11 cellular contexts compared by ENCODE assay signal in genomic region chr14:58739674-58740073, GRCh38.
DNase-seq lines count a peak whose midpoint lies in the region; ATAC-seq, FAIRE-seq and TF ChIP-seq lines count a peak whose summit lies in the region.
"Had no signal": no experiment of that assay in that cellular context is flagged by ENCODE, and none has a peak within 500 bp of the region (broad histone marks: within the 10 kb centered on the region; RNA-seq: fewer than 3 reads in every experiment).

No MANE protein-coding gene starts in this region.

- no peak for FAIRE-seq in urothelium cell line (lab: Jason Lieb, UNC)
- FAIRE-seq: kidney had no signal

- H3K36me3 ChIP-seq in ascending aorta (no peaks in the 10 kb centered on the region), spleen (no peaks in the 10 kb centered on the region)

- DNase-seq in ascending aorta (ENCODE audit: low spot score in 2 of 2) = no peak
- no peak for DNase-seq in putamen (ENCODE audit: low spot score)
- no peak for DNase-seq in spleen
- DNase-seq in NCI-H446 treated with DMSO at 0.1 percent for 48 hours (lab: John Stamatoyannopoulos, UW) = no peak
- no peak for DNase-seq in urothelium cell line (ENCODE audit: low spot score)
- DNase-seq: CD4-positive, alpha-beta memory T cell; kidney; NCI-H2171 treated with DMSO at 0.1 percent for 48 hours had no signal

- H3K9me3 ChIP-seq in ascending aorta (no peaks in the 10 kb centered on the region), spleen (no peaks in the 10 kb centered on the region)

- intact Hi-C loops in ascending aorta (cut with DNase I) (no loop called here), spleen (cut with DNase I; ENCODE audit: low total_unique reads) (no loop called here)

- H3K4me3 ChIP-seq in ascending aorta = no peak overlapping the region
- H3K4me3 ChIP-seq in spleen = no peak overlapping the region

- no peaks in the 10 kb centered on the region for H3K27me3 ChIP-seq in ascending aorta
- no peaks in the 10 kb centered on the region for H3K27me3 ChIP-seq in spleen (replicated peaks in 1 of 7)

- 84 to 95% (median 90%) methylated on average over 3 of the region's 3 CpGs for WGBS in spleen, 5 donors

- H3K4me1 ChIP-seq in ascending aorta (peaks cover 0 to 6% of the 10 kb centered on the region in 2 donors), spleen (no peaks in the 10 kb centered on the region)

- ATAC-seq in GM18867 (IDR thresholded peaks at IDR 0.05; ENCODE audit: unreplicated experiment) (peak; percentile 97), GM21529 (IDR thresholded peaks at IDR 0.05; ENCODE audit: unreplicated experiment) (peak; percentile 59), HG03175 (IDR thresholded peaks at IDR 0.05; ENCODE audit: unreplicated experiment) (peak; percentile 84)

- no peak for TF ChIP-seq CTCF in ascending aorta (IDR thresholded peaks at IDR 0.05)
- no peak for TF ChIP-seq CTCF in spleen (IDR thresholded peaks at IDR 0.05 in 8 of 11, conservative IDR thresholded peaks at IDR 0.05 in 3 of 11)

- no peak for TF ChIP-seq POLR2A in spleen (IDR thresholded peaks at IDR 0.05)

- H3K27ac ChIP-seq in ascending aorta (peak overlapping the region; percentile 58 to 63), spleen (no peak overlapping the region)

Comparison
In these comparisons a context has a peak if more than half of its experiments do, and no peak if none do; other contexts are left out.
1. H3K27ac ChIP-seq: peak in ascending aorta (2 of 2); none in spleen (0 of 8).
2. Peak in every context shown above with its lines, with median percentiles within 50 percentile points of each other: ATAC-seq.